ENCODE assay signal across 14 cellular contexts in the genomic region with DNA sequence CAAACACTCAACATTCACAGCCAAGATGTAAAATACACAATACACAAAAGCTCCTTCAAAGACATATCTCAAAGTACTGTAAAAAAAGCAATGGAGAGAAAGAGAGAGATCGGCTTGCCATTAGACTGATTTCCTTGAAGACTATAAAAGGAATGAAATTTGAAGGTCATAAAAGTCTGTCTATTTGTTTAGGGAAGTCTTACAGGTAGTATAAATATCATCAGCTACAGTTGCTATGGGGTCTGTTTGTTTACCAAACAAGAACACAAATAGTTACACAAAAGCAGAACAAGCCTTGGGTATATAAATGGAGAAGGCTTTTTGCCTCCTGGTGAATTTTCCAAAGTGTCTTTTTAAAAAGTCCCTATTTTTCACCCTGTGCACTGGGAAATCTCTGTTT.
DNase-seq lines count a peak whose midpoint lies in the region; ATAC-seq, FAIRE-seq and TF ChIP-seq lines count a peak whose summit lies in the region.
"Had no signal": no experiment of that assay in that cellular context is flagged by ENCODE, and none has a peak within 500 bp of the region (broad histone marks: within the 10 kb centered on the region; RNA-seq: fewer than 3 reads in every experiment).

No MANE protein-coding gene starts in this region.

- CTCF ChIA-PET in Caco-2 (lab: Charles Lee) = no interaction called here
- CTCF ChIA-PET in K562 (lab: Yijun Ruan, JAX; ENCODE audit: low intra/inter-chr PET ratio) = no interaction called here
- CTCF ChIA-PET in naive thymus-derived CD4-positive, alpha-beta T cell (lab: Charles Lee) = interaction anchor here (0.8 kb wide), 1 partner anchor 31 kb away, joined by 3 read pairs; no protein-coding TSS in a partner anchor

- H3K27ac Mint-ChIP-seq in Caco-2 (ENCODE audit: unreplicated experiment) = peak overlapping the region; percentile 27
- H3K27ac Mint-ChIP-seq in naive thymus-derived CD4-positive, alpha-beta T cell = peak overlapping the region; percentile 6 to 92 (median 88)
- H3K27ac Mint-ChIP-seq: H9 had no signal

- H3K9me1 ChIP-seq in K562 (ENCODE audit: control insufficient read depth, insufficient read depth, low read length) = no peaks in the 10 kb centered on the region

- 57% methylated on average over 1 of the region's 1 CpG for WGBS in K562 (ENCODE audit: insufficient coverage, low coverage, missing lambda C conversion rate)

- H3K36me3 ChIP-seq in Caco-2 (ENCODE audit: control insufficient read depth, insufficient read depth, low read length) = 0 out of 2 replicates have a peak, but pooled peaks cover 4% of the 10 kb centered on the region
- H3K36me3 ChIP-seq in K562 (ENCODE audit: control insufficient read depth, insufficient read depth, low read length) = peaks cover 29% of the 10 kb centered on the region; the same call in 2 of the 3 replicates
- H3K36me3 ChIP-seq in naive thymus-derived CD4-positive, alpha-beta T cell (ENCODE audit: control insufficient read depth in 2 of 3, insufficient read depth in 3 of 3, low read length in 3 of 3) = peaks cover 0 to 56% (median 6%) of the 10 kb centered on the region in 3 experiments

- DNase-seq in CD1c-positive myeloid dendritic cell (ENCODE audit: extremely low spot score) = peak; percentile 72
- DNase-seq in Caco-2 = no peak
- no peak for DNase-seq in K562 (ENCODE audit: extremely low read depth in 1 of 4, low spot score in 3 of 4)
- DNase-seq in naive thymus-derived CD4-positive, alpha-beta T cell = no peak
- no peak for DNase-seq in effector CD4-positive, alpha-beta T cell
- DNase-seq in OCI-M1 (lab: John Stamatoyannopoulos, UW) = no peak
- DNase-seq: activated effector memory CD4-positive, alpha-beta T cell treated with Interleukin-2 at 50 U/mL for 16 hours; H9; NCI-H226 had no signal

- ATAC-seq in K562 = no peak
- ATAC-seq in naive thymus-derived CD4-positive, alpha-beta T cell = peak; percentile 24
- no peak for ATAC-seq in HG03039 (IDR thresholded peaks at IDR 0.05; ENCODE audit: unreplicated experiment)
- ATAC-seq in GM19455 (IDR thresholded peaks at IDR 0.05; ENCODE audit: unreplicated experiment) = no peak

- H3K9me3 ChIP-seq in Caco-2 = no peaks in the 10 kb centered on the region
- no peaks in the 10 kb centered on the region for H3K9me3 ChIP-seq in K562 (replicated peaks; ENCODE audit: control insufficient read depth, insufficient read depth, low read depth, low read length)
- no peaks in the 10 kb centered on the region for H3K9me3 ChIP-seq in naive thymus-derived CD4-positive, alpha-beta T cell (ENCODE audit: control insufficient read depth in 2 of 3, low read length in 3 of 3)
- H3K9me3 ChIP-seq: suprapubic skin had no signal

- no peaks in the 10 kb centered on the region for H3K9me3 Mint-ChIP-seq in Caco-2 (ENCODE audit: unreplicated experiment)
- peaks cover 0 to 1% (median 0%) of the 10 kb centered on the region in 11 donors for H3K9me3 Mint-ChIP-seq in naive thymus-derived CD4-positive, alpha-beta T cell

- TF ChIP-seq CTCF in Caco-2 (IDR thresholded peaks at IDR 0.05; ENCODE audit: insufficient read depth in 1 of 2, low read depth in 1 of 2, low read length in 1 of 2, severe bottlenecking in 1 of 2, unreplicated experiment in 1 of 2) (no peak), K562 (IDR thresholded peaks at IDR 0.05 in 2 of 3, conservative IDR thresholded peaks at IDR 0.05 in 1 of 3; ENCODE audit: insufficient read depth in 2 of 3, low read depth in 1 of 3, low read length in 3 of 3) (no peak)

- peaks cover 77% of the 10 kb centered on the region for H3K36me3 Mint-ChIP-seq in Caco-2 (ENCODE audit: insufficient read depth, unreplicated experiment)
- H3K36me3 Mint-ChIP-seq in naive thymus-derived CD4-positive, alpha-beta T cell = peaks cover 8 to 68% (median 28%) of the 10 kb centered on the region in 5 donors

- no peaks in the 10 kb centered on the region for H4K20me1 ChIP-seq in K562 (replicated peaks; ENCODE audit: control insufficient read depth, insufficient read depth, low read length)

- H3K79me2 ChIP-seq in K562 (ENCODE audit: control insufficient read depth, insufficient read depth, low read length) = no peaks in the 10 kb centered on the region

- H3K4me1 ChIP-seq in Caco-2 (peaks cover 10% of the 10 kb centered on the region; the same call in 1 of the 2 replicates), K562 (replicated peaks in 1 of 2; ENCODE audit: control insufficient read depth in 2 of 2, insufficient read depth in 2 of 2, low read length in 2 of 2) (peaks cover 0 to 7% of the 10 kb centered on the region in 2 experiments; a peak in 2 of 5 replicates)
- peaks cover 3 to 47% of the 10 kb centered on the region in 2 donors for H3K4me1 ChIP-seq in naive thymus-derived CD4-positive, alpha-beta T cell (ENCODE audit: control insufficient read depth in 2 of 2, insufficient read depth in 2 of 2, low read length in 2 of 2)

- H3K4me2 ChIP-seq in K562 (ENCODE audit: insufficient read depth, low read length) = no peak overlapping the region

- H3K4me3 ChIP-seq in Caco-2 (ENCODE audit: low read depth, low read length) (no peak overlapping the region), K562 (no peak overlapping the region)
- H3K4me3 ChIP-seq in naive thymus-derived CD4-positive, alpha-beta T cell (ENCODE audit: low read length) = no peak overlapping the region
- H3K4me3 ChIP-seq: suprapubic skin had no signal

- in situ Hi-C loops in K562 (cut with MboI) = no loop called here

- H3K4me1 Mint-ChIP-seq in Caco-2 (ENCODE audit: low read depth, unreplicated experiment) = peaks cover 11% of the 10 kb centered on the region
- H3K4me1 Mint-ChIP-seq in naive thymus-derived CD4-positive, alpha-beta T cell = peaks cover 50 to 99% (median 96%) of the 10 kb centered on the region in 7 donors

- H3K9ac ChIP-seq in K562 (ENCODE audit: insufficient read depth in 1 of 2, low read depth in 2 of 2, low read length in 2 of 2) = no peak overlapping the region

- no peak for FAIRE-seq in K562 (lab: Jason Lieb, UNC)
- FAIRE-seq: D721Med, GM12892 had no signal

- H3K4me3 Mint-ChIP-seq in Caco-2 (ENCODE audit: unreplicated experiment) = no peak overlapping the region
- peak overlapping the region in 4 of 10 donors; percentile 23 to 55 (median 46) for H3K4me3 Mint-ChIP-seq in naive thymus-derived CD4-positive, alpha-beta T cell
- H3K4me3 Mint-ChIP-seq: H9 had no signal

- H3K27ac ChIP-seq in K562 (ENCODE audit: extremely low read depth, low read depth, low read length) = no peak overlapping the region
- H3K27ac ChIP-seq in naive thymus-derived CD4-positive, alpha-beta T cell (ENCODE audit: low read depth, low read length) = peak overlapping the region; percentile 51
- H3K27ac ChIP-seq: suprapubic skin had no signal

- TF ChIP-seq RAD21 in K562 (CRISPR knock-in tag; conservative IDR thresholded peaks at IDR 0.05 in 1 of 2, IDR thresholded peaks at IDR 0.05 in 1 of 2) = no peak

- intact Hi-C loops in Caco-2 (cut with micrococcal nuclease; ENCODE audit: unreplicated experiment) (no loop called here), K562 (cut with micrococcal nuclease) (no loop called here)
- intact Hi-C loops in naive thymus-derived CD4-positive, alpha-beta T cell (cut with micrococcal nuclease) = no loop called here

- H3K27me3 Mint-ChIP-seq in Caco-2 (ENCODE audit: insufficient read depth, unreplicated experiment) = no peaks in the 10 kb centered on the region
- H3K27me3 Mint-ChIP-seq in naive thymus-derived CD4-positive, alpha-beta T cell = no peaks in the 10 kb centered on the region

- no peak for TF ChIP-seq EP300 in K562 (IDR thresholded peaks at IDR 0.05; ENCODE audit: low read length)

- POLR2A ChIA-PET in Caco-2 (lab: Charles Lee) = no interaction called here
- POLR2A ChIA-PET in K562 (lab: Yijun Ruan, JAX) = no interaction called here
- POLR2A ChIA-PET in naive thymus-derived CD4-positive, alpha-beta T cell (lab: Charles Lee) = interaction anchor here (1.2 kb wide), 1 partner anchor 28 kb away, joined by 3 read pairs; no protein-coding TSS in a partner anchor

- H3K27me3 ChIP-seq in Caco-2 (replicated peaks; ENCODE audit: control insufficient read depth, insufficient read depth, low read length) = no peaks in the 10 kb centered on the region
- no peaks in the 10 kb centered on the region for H3K27me3 ChIP-seq in K562 (ENCODE audit: control insufficient read depth in 2 of 2, insufficient read depth in 2 of 2, low read length in 2 of 2)
- H3K27me3 ChIP-seq in naive thymus-derived CD4-positive, alpha-beta T cell (ENCODE audit: control insufficient read depth in 2 of 2, insufficient read depth in 2 of 2, low read length in 2 of 2) = no peaks in the 10 kb centered on the region
- H3K27me3 ChIP-seq: suprapubic skin had no signal

- BruUV-seq in Caco-2 (replicated peaks; lab: Mats Ljungman, UMichigan) (no TSS peak), K562 (replicated peaks; lab: Mats Ljungman, UMichigan) (no TSS peak)

- no peak for TF ChIP-seq POLR2A in K562 (conservative IDR thresholded peaks at IDR 0.05)

- no peak overlapping the region for H2AFZ ChIP-seq in K562 (ENCODE audit: low read depth, low read length)

TF ChIP-seq in K562, 482 proteins besides CTCF, POLR2A, EP300 and RAD21:
- peak; percentile 95 for TF ChIP-seq FOXJ2 (tag; IDR thresholded peaks at IDR 0.05)
- no peak for TF ChIP-seq ZNF75A (CRISPR knock-in tag; IDR thresholded peaks at IDR 0.05)
- TF ChIP-seq MXD1 (CRISPR knock-in tag; IDR thresholded peaks at IDR 0.05; ENCODE audit: borderline replicate concordance, poor library complexity, severe bottlenecking) = no peak
- no peak for TF ChIP-seq CAMTA2 (CRISPR knock-in tag; conservative IDR thresholded peaks at IDR 0.05)
- TF ChIP-seq RB1 (IDR thresholded peaks at IDR 0.05; ENCODE audit: low read depth) = no peak
TF ChIP-seq in K562: peak in this region for 1.
